In genomic region chr20:44020406-44021148, GRCh38 we compare ENCODE assay signal across 14 cellular contexts.
DNase-seq lines count a peak whose midpoint lies in the region; ATAC-seq and TF ChIP-seq lines count a peak whose summit lies in the region.
"Had no signal": no experiment of that assay in that cellular context is flagged by ENCODE, and none has a peak within 500 bp of the region (broad histone marks: within the 10 kb centered on the region; RNA-seq: fewer than 3 reads in every experiment).

No MANE protein-coding gene starts in this region.

- no peaks in the 10 kb centered on the region for H3K36me3 Mint-ChIP-seq in GM23338 (ENCODE audit: low read depth)
- H3K36me3 Mint-ChIP-seq: IgD-negative memory B cell had no signal

- H3K4me1 ChIP-seq in GM23338 (ENCODE audit: insufficient read depth): no peaks in the 10 kb centered on the region; the same call in 1 of the 2 replicates
- peaks cover 20% of the 10 kb centered on the region for H3K4me1 ChIP-seq in RWPE2 (ENCODE audit: insufficient read depth, poor library complexity, severe bottlenecking)

- no peak overlapping the region for H3K27ac ChIP-seq in GM23338 (ENCODE audit: low read depth)
- H3K27ac ChIP-seq in RWPE2 (ENCODE audit: poor library complexity, severe bottlenecking): no peak overlapping the region
- H3K27ac ChIP-seq: thoracic aorta had no signal

- H3K9me3 Mint-ChIP-seq in GM23338: no peaks in the 10 kb centered on the region; the same call in 2 of the 3 replicates
- H3K9me3 Mint-ChIP-seq: IgD-negative memory B cell, neural crest cell had no signal

- H4K20me1 ChIP-seq in GM23338 (replicated peaks; ENCODE audit: insufficient read depth): no peaks in the 10 kb centered on the region

- no peaks in the 10 kb centered on the region for H3F3A ChIP-seq in GM23338 (replicated peaks; ENCODE audit: low read depth)

- H3K4me3 ChIP-seq in GM23338: no peak overlapping the region
- no peak overlapping the region for H3K4me3 ChIP-seq in RWPE2 (ENCODE audit: severe bottlenecking)
- H3K4me3 ChIP-seq: lung, thoracic aorta had no signal

- H3K36me3 ChIP-seq in GM23338 (ENCODE audit: insufficient read depth) (no peaks in the 10 kb centered on the region), RWPE2 (ENCODE audit: low read depth) (no peaks in the 10 kb centered on the region)
- H3K36me3 ChIP-seq: thoracic aorta had no signal

- H3K4me3 Mint-ChIP-seq in GM23338: no peak overlapping the region
- H3K4me3 Mint-ChIP-seq: neural crest cell had no signal

- ATAC-seq in GM23338: peak; percentile 82
- no peak for ATAC-seq in RWPE2 (ENCODE audit: low read depth)

- H3K27ac Mint-ChIP-seq in GM23338: no peak overlapping the region

- no peak overlapping the region for H3K4me2 ChIP-seq in GM23338

- no peaks in the 10 kb centered on the region for H3K79me2 ChIP-seq in GM23338 (replicated peaks; ENCODE audit: insufficient read depth)

- H3K27me3 Mint-ChIP-seq in GM23338 (ENCODE audit: insufficient read depth, low read depth, poor library complexity): peaks cover 10% of the 10 kb centered on the region

- TF ChIP-seq CTCF in GM23338 (conservative IDR thresholded peaks at IDR 0.05; ENCODE audit: low read depth in 2 of 2) (no peak), RWPE2 (IDR thresholded peaks at IDR 0.05; ENCODE audit: poor library complexity, severe bottlenecking) (no peak)

- H3K27me3 ChIP-seq in GM23338 (ENCODE audit: insufficient read depth): no peaks in the 10 kb centered on the region
- H3K27me3 ChIP-seq in RWPE2 (ENCODE audit: insufficient read depth, poor library complexity, severe bottlenecking): no peaks in the 10 kb centered on the region

- peak; percentile 34 for DNase-seq in NCI-H2107 treated with DMSO at 0.1 percent for 48 hours (lab: John Stamatoyannopoulos, UW; ENCODE audit: unreplicated experiment)
- no peak for DNase-seq in NCI-H2107 (lab: John Stamatoyannopoulos, UW)
- DNase-seq in GM23338 (ENCODE audit: low spot score): peak; percentile 49
- peak; percentile 68 for DNase-seq in RWPE2 (ENCODE audit: low spot score)
- peak; percentile 44 for DNase-seq in left kidney (ENCODE audit: low read depth, low spot score)
- DNase-seq in germinal center (ENCODE audit: low spot score): no peak
- DNase-seq in NCI-H774 (lab: John Stamatoyannopoulos, UW): no peak
- no peak for DNase-seq in DMS153 (lab: John Stamatoyannopoulos, UW)
- DNase-seq: retina, SHP77 had no signal

- H2AFZ ChIP-seq in GM23338: no peak overlapping the region

- no peaks in the 10 kb centered on the region for H3K9me3 ChIP-seq in RWPE2 (ENCODE audit: severe bottlenecking)
- H3K9me3 ChIP-seq: thoracic aorta had no signal

- peaks cover 15% of the 10 kb centered on the region for H3K4me1 Mint-ChIP-seq in GM23338

- H3K9me2 ChIP-seq in GM23338 (ENCODE audit: insufficient read depth): no peaks in the 10 kb centered on the region

TF ChIP-seq in GM23338, 12 proteins besides CTCF, POLR2A, EP300 and RAD21:
- no peak for TF ChIP-seq JUNB (IDR thresholded peaks at IDR 0.05; ENCODE audit: unreplicated experiment)
- TF ChIP-seq POLR2AphosphoS5 (IDR thresholded peaks at IDR 0.05; ENCODE audit: low read depth): no peak
- TF ChIP-seq ZNF462 (CRISPR knock-in tag; IDR thresholded peaks at IDR 0.05): no peak
- no peak for TF ChIP-seq STAT1 (IDR thresholded peaks at IDR 0.05; ENCODE audit: unreplicated experiment)
- TF ChIP-seq, protein P1, sequence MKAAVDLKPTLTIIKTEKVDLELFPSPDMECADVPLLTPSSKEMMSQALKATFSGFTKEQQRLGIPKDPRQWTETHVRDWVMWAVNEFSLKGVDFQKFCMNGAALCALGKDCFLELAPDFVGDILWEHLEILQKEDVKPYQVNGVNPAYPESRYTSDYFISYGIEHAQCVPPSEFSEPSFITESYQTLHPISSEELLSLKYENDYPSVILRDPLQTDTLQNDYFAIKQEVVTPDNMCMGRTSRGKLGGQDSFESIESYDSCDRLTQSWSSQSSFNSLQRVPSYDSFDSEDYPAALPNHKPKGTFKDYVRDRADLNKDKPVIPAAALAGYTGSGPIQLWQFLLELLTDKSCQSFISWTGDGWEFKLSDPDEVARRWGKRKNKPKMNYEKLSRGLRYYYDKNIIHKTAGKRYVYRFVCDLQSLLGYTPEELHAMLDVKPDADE (IDR thresholded peaks at IDR 0.05): no peak
- peak; percentile 60; the same call in 1 of the 2 replicates for TF ChIP-seq ZNF331 (CRISPR knock-in tag; IDR thresholded peaks at IDR 0.05; ENCODE audit: low read depth)

Comparison
In these comparisons a context has a peak if more than half of its experiments do, and no peak if none do; other contexts are left out.
1. DNase-seq: peak in NCI-H2107 treated with DMSO at 0.1 percent for 48 hours (single experiment), GM23338 (single experiment), RWPE2 (single experiment) and left kidney (single experiment); none in NCI-H2107 (single experiment), germinal center (single experiment), NCI-H774 (single experiment) and DMS153 (single experiment).